24 cellular contexts compared by ENCODE assay signal in genomic region chr15:100191161-100191560, GRCh38.
A peak's percentile ranks its signal among the peaks of the same experiment; 100 is the strongest.
DNase-seq lines count a peak whose midpoint lies in the region; ATAC-seq lines count a peak whose summit lies in the region.
"Had no signal": no experiment of that assay in that cellular context is flagged by ENCODE, and none has a peak within 500 bp of the region (broad histone marks: within the 10 kb centered on the region; RNA-seq: fewer than 3 reads in every experiment).

No MANE protein-coding gene starts in this region.

- no peaks in the 10 kb centered on the region for H3K4me1 Mint-ChIP-seq in activated CD8-positive, alpha-beta memory T cell treated with anti-CD3 and anti-CD28 coated beads, Interleukin-2, amount 10 ng/mL, durations not matched to agents 7 days and 5 days
- H3K4me1 Mint-ChIP-seq in naive thymus-derived CD4-positive, alpha-beta T cell, result peaks cover 0 to 4% (median 0%) of the 10 kb centered on the region in 7 donors

- no peaks in the 10 kb centered on the region for H3K9me3 Mint-ChIP-seq in activated CD8-positive, alpha-beta memory T cell treated with anti-CD3 and anti-CD28 coated beads, Interleukin-2, amount 10 ng/mL, durations not matched to agents 7 days and 5 days (ENCODE audit: low read depth)
- H3K9me3 Mint-ChIP-seq in naive thymus-derived CD4-positive, alpha-beta T cell, result no peaks in the 10 kb centered on the region
- H3K9me3 Mint-ChIP-seq: activated CD8-positive, alpha-beta T cell treated with anti-CD3 and anti-CD28 coated beads for 36 hours had no signal

- H3K27me3 ChIP-seq in naive thymus-derived CD4-positive, alpha-beta T cell (ENCODE audit: control insufficient read depth in 2 of 2, insufficient read depth in 2 of 2, low read length in 2 of 2), result no peaks in the 10 kb centered on the region
- H3K27me3 ChIP-seq: adrenal gland, spleen had no signal

- peak; percentile 12 for DNase-seq in activated CD8-positive, alpha-beta memory T cell treated with anti-CD3 and anti-CD28 coated beads, Interleukin-2, amount 50 U/mL, for 48 hours
- no peak for DNase-seq in activated CD8-positive, alpha-beta memory T cell treated with anti-CD3 and anti-CD28 coated beads, Interleukin-2, amount 10 ng/mL, durations not matched to agents 7 days and 5 days
- DNase-seq in NCI-H146 treated with DMSO at 0.1 percent for 48 hours (lab: John Stamatoyannopoulos, UW; ENCODE audit: unreplicated experiment) (peak; percentile 66), germinal center (ENCODE audit: low spot score) (peak; percentile 17), 8988T (no peak)
- no peak for DNase-seq in effector CD8-positive, alpha-beta T cell (lab: John Stamatoyannopoulos, UW)
- DNase-seq in naive thymus-derived CD4-positive, alpha-beta T cell, result no peak
- DNase-seq in central memory CD4-positive, alpha-beta T cell, result no peak
- DNase-seq: activated CD8-positive, alpha-beta T cell treated with anti-CD3 and anti-CD28 coated beads for 36 hours; DND-41; effector CD4-positive, alpha-beta T cell; hypothalamus; left ventricle myocardium inferior; MM.1S; NCI-H2029 treated with DMSO at 0.1 percent for 48 hours; NCI-H748 treated with DMSO at 0.1 percent for 48 hours; stimulated activated naive CD4-positive, alpha-beta T cell; SW 1271; trophoblast cell had no signal

- CTCF ChIA-PET in activated CD8-positive, alpha-beta memory T cell treated with anti-CD3 and anti-CD28 coated beads, Interleukin-2, amount 10 ng/mL, durations not matched to agents 7 days and 5 days (lab: Charles Lee), result interaction anchor here (0.5 to 1.0 kb wide), 2 partner anchors 75 to 263 kb away, joined by 3 to 4 read pairs; no protein-coding TSS in a partner anchor
- CTCF ChIA-PET in naive thymus-derived CD4-positive, alpha-beta T cell (lab: Charles Lee), result no interaction called here

- POLR2A ChIA-PET in naive thymus-derived CD4-positive, alpha-beta T cell (lab: Charles Lee), result no interaction called here

- H3K36me3 Mint-ChIP-seq in activated CD8-positive, alpha-beta memory T cell treated with anti-CD3 and anti-CD28 coated beads, Interleukin-2, amount 10 ng/mL, durations not matched to agents 7 days and 5 days, result no peaks in the 10 kb centered on the region
- H3K36me3 Mint-ChIP-seq in naive thymus-derived CD4-positive, alpha-beta T cell, result peaks cover 0 to 47% (median 24%) of the 10 kb centered on the region in 5 donors

- no peak overlapping the region for H3K4me3 Mint-ChIP-seq in activated CD8-positive, alpha-beta memory T cell treated with anti-CD3 and anti-CD28 coated beads, Interleukin-2, amount 10 ng/mL, durations not matched to agents 7 days and 5 days
- H3K4me3 Mint-ChIP-seq in naive thymus-derived CD4-positive, alpha-beta T cell, result no peak overlapping the region
- H3K4me3 Mint-ChIP-seq: activated CD8-positive, alpha-beta T cell treated with anti-CD3 and anti-CD28 coated beads for 36 hours had no signal

- no peak overlapping the region for H3K27ac ChIP-seq in naive thymus-derived CD4-positive, alpha-beta T cell (ENCODE audit: low read depth, low read length)
- H3K27ac ChIP-seq: A549, adrenal gland, left ventricle myocardium inferior, parathyroid adenoma, spleen had no signal

- peaks cover 2% of the 10 kb centered on the region for H3K27me3 Mint-ChIP-seq in activated CD8-positive, alpha-beta memory T cell treated with anti-CD3 and anti-CD28 coated beads, Interleukin-2, amount 10 ng/mL, durations not matched to agents 7 days and 5 days
- H3K27me3 Mint-ChIP-seq in naive thymus-derived CD4-positive, alpha-beta T cell, result peaks cover 0 to 2% (median 0%) of the 10 kb centered on the region in 5 donors
- H3K27me3 Mint-ChIP-seq: activated CD8-positive, alpha-beta T cell treated with anti-CD3 and anti-CD28 coated beads for 36 hours had no signal

- no peaks in the 10 kb centered on the region for H3K36me3 ChIP-seq in naive thymus-derived CD4-positive, alpha-beta T cell (ENCODE audit: control insufficient read depth in 2 of 3, insufficient read depth in 3 of 3, low read length in 3 of 3)
- H3K36me3 ChIP-seq: adrenal gland, left ventricle myocardium inferior, spleen had no signal

- no peak overlapping the region for H3K4me3 ChIP-seq in naive thymus-derived CD4-positive, alpha-beta T cell (ENCODE audit: low read length)
- H3K4me3 ChIP-seq: A549, adrenal gland, left ventricle myocardium inferior, spleen had no signal

- no peak overlapping the region for H3K27ac Mint-ChIP-seq in activated CD8-positive, alpha-beta memory T cell treated with anti-CD3 and anti-CD28 coated beads, Interleukin-2, amount 10 ng/mL, durations not matched to agents 7 days and 5 days
- peak overlapping the region in 1 of 9 donors; percentile 47 for H3K27ac Mint-ChIP-seq in naive thymus-derived CD4-positive, alpha-beta T cell
- H3K27ac Mint-ChIP-seq: activated CD8-positive, alpha-beta T cell treated with anti-CD3 and anti-CD28 coated beads for 36 hours had no signal

- intact Hi-C loops in naive thymus-derived CD4-positive, alpha-beta T cell (cut with micrococcal nuclease), result no loop called here

- no peaks in the 10 kb centered on the region for H3K9me3 ChIP-seq in naive thymus-derived CD4-positive, alpha-beta T cell (ENCODE audit: control insufficient read depth in 2 of 3, low read length in 3 of 3)
- H3K9me3 ChIP-seq: adrenal gland, left ventricle myocardium inferior, spleen had no signal

- no peak for ATAC-seq in activated CD8-positive, alpha-beta memory T cell treated with anti-CD3 and anti-CD28 coated beads, Interleukin-2, amount 10 ng/mL, durations not matched to agents 7 days and 5 days
- ATAC-seq in naive thymus-derived CD4-positive, alpha-beta T cell, result no peak
- ATAC-seq: A549; activated CD8-positive, alpha-beta T cell treated with anti-CD3 and anti-CD28 coated beads for 36 hours; HCT116 had no signal

- H3K4me1 ChIP-seq in naive thymus-derived CD4-positive, alpha-beta T cell (ENCODE audit: control insufficient read depth in 2 of 2, insufficient read depth in 2 of 2, low read length in 2 of 2), result no peaks in the 10 kb centered on the region
- H3K4me1 ChIP-seq: A549, adrenal gland, left ventricle myocardium inferior, parathyroid adenoma, spleen had no signal

Comparison
In these comparisons a context has a peak if more than half of its experiments do, and no peak if none do; other contexts are left out.
1. DNase-seq: peak in activated CD8-positive, alpha-beta memory T cell treated with anti-CD3 and anti-CD28 coated beads, Interleukin-2, amount 50 U/mL, for 48 hours (single experiment), NCI-H146 treated with DMSO at 0.1 percent for 48 hours (single experiment) and germinal center (single experiment); none in activated CD8-positive, alpha-beta memory T cell treated with anti-CD3 and anti-CD28 coated beads, Interleukin-2, amount 10 ng/mL, durations not matched to agents 7 days and 5 days (single experiment), 8988T (single experiment), effector CD8-positive, alpha-beta T cell (single experiment), naive thymus-derived CD4-positive, alpha-beta T cell (0 of 9) and central memory CD4-positive, alpha-beta T cell (single experiment).